In genomic region chr11:2631161-2631560, GRCh38 we compare ENCODE assay signal across 26 cellular contexts.
"Had no signal": no experiment of that assay in that cellular context is flagged by ENCODE, and none has a peak within 500 bp of the region (broad histone marks: within the 10 kb centered on the region; RNA-seq: fewer than 3 reads in every experiment).

No MANE protein-coding gene starts in this region.

- H3K79me2 ChIP-seq: hepatocyte had no signal

- H3K36me3 Mint-ChIP-seq: stimulated activated effector memory CD8-positive, alpha-beta T cell treated with anti-CD3 and anti-CD28 coated beads, Interleukin-12 subunit alpha, Interleukin-12 subunit beta, amount 100 ng/mL, for 72 hours had no signal

- H3K36me3 ChIP-seq: ovary, prostate gland, sigmoid colon, suprapubic skin, thoracic aorta, tibial artery, upper lobe of right lung had no signal

- FAIRE-seq: small intestine, urothelium cell line had no signal

- H3K4me1 ChIP-seq: left ventricle myocardium inferior, prostate gland, sigmoid colon, spleen, suprapubic skin, tibial artery, upper lobe of right lung had no signal

- H3K27ac ChIP-seq: hepatocyte, left ventricle myocardium inferior, ovary, prostate gland, sigmoid colon, spleen, suprapubic skin, thoracic aorta, tibial artery, upper lobe of right lung had no signal

- DNase-seq: islet precursor cell; left ventricle myocardium inferior; mesendoderm; midbrain; mucosa of descending colon; naive thymus-derived CD4-positive, alpha-beta T cell; ovary; retina; right cardiac atrium; sigmoid colon; small intestine; spleen; stimulated activated CD4-positive, alpha-beta T cell treated with anti-CD3 and anti-CD28 coated beads, Interleukin-4, amount 100 ng/mL, for 24 hours; stimulated activated naive CD4-positive, alpha-beta T cell; tibial artery; trophoblast cell; upper lobe of right lung had no signal

- H2AFZ ChIP-seq: hepatocyte had no signal

- H3K9me3 ChIP-seq: ovary, prostate gland had no signal

- ATAC-seq: mucosa of descending colon; naive thymus-derived CD4-positive, alpha-beta T cell; natural killer cell treated with Interleukin-12 subunit alpha and Interleukin-12 subunit beta and Interleukin-15 and Interleukin-18, amount 100 ng/mL, for 72 hours; right cardiac atrium; stimulated activated effector memory CD8-positive, alpha-beta T cell treated with anti-CD3 and anti-CD28 coated beads, Interleukin-12 subunit alpha, Interleukin-12 subunit beta, amount 100 ng/mL, for 72 hours; upper lobe of right lung had no signal

- H3K27me3 Mint-ChIP-seq: naive thymus-derived CD4-positive, alpha-beta T cell; stimulated activated naive CD8-positive, alpha-beta T cell treated with anti-CD3 and anti-CD28 coated beads, Interleukin-15, Interleukin-2, amounts not matched to agents 100 ng/mL and 50 ng/mL, for 24 hours had no signal

- H3K4me3 ChIP-seq: left ventricle myocardium inferior, lung, mucosa of descending colon, ovary, prostate gland, sigmoid colon, spleen, suprapubic skin, thoracic aorta, tibial artery, upper lobe of right lung had no signal

- H3K27me3 ChIP-seq: hepatocyte, ovary, sigmoid colon, spleen, tibial artery, upper lobe of right lung had no signal

- H3K4me2 ChIP-seq: hepatocyte had no signal

- H3K27ac Mint-ChIP-seq: naive thymus-derived CD4-positive, alpha-beta T cell; natural killer cell treated with Interleukin-12 subunit alpha and Interleukin-12 subunit beta and Interleukin-15 and Interleukin-18, amount 100 ng/mL, for 72 hours; stimulated activated effector memory CD8-positive, alpha-beta T cell treated with anti-CD3 and anti-CD28 coated beads, Interleukin-12 subunit alpha, Interleukin-12 subunit beta, amount 100 ng/mL, for 72 hours; stimulated activated naive CD8-positive, alpha-beta T cell treated with anti-CD3 and anti-CD28 coated beads, Interleukin-15, Interleukin-2, amounts not matched to agents 100 ng/mL and 50 ng/mL, for 24 hours had no signal

- H3K4me1 Mint-ChIP-seq: naive thymus-derived CD4-positive, alpha-beta T cell; stimulated activated effector memory CD8-positive, alpha-beta T cell treated with anti-CD3 and anti-CD28 coated beads, Interleukin-12 subunit alpha, Interleukin-12 subunit beta, amount 100 ng/mL, for 72 hours had no signal

- H3K4me3 Mint-ChIP-seq: naive thymus-derived CD4-positive, alpha-beta T cell; natural killer cell treated with Interleukin-12 subunit alpha and Interleukin-12 subunit beta and Interleukin-15 and Interleukin-18, amount 100 ng/mL, for 72 hours; stimulated activated effector memory CD8-positive, alpha-beta T cell treated with anti-CD3 and anti-CD28 coated beads, Interleukin-12 subunit alpha, Interleukin-12 subunit beta, amount 100 ng/mL, for 72 hours; stimulated activated naive CD8-positive, alpha-beta T cell treated with anti-CD3 and anti-CD28 coated beads, Interleukin-15, Interleukin-2, amounts not matched to agents 100 ng/mL and 50 ng/mL, for 24 hours had no signal
